ENCODE assay signal across 3 cellular contexts in genomic region chr13:105703843-105704242, GRCh38.
TF ChIP-seq lines count a peak whose summit lies in the region.

No MANE protein-coding gene starts in this region.

TF ChIP-seq in A549, 52 proteins besides CTCF, POLR2A, EP300 and RAD21:
- TF ChIP-seq MAFK (IDR thresholded peaks at IDR 0.05; ENCODE audit: partially characterized antibody) (peak; percentile 98), HMGXB4 (CRISPR knock-in tag; IDR thresholded peaks at IDR 0.05; ENCODE audit: borderline replicate concordance) (no peak)

TF ChIP-seq in IMR-90, 13 proteins besides CTCF, POLR2A, EP300 and RAD21:
- no peak for TF ChIP-seq MAZ (IDR thresholded peaks at IDR 0.05; ENCODE audit: borderline replicate concordance, low read depth, low read length)
- peak; percentile 100 for TF ChIP-seq MAFK (IDR thresholded peaks at IDR 0.05; ENCODE audit: low read depth, low read length)

TF ChIP-seq in H1, 55 proteins besides CTCF, POLR2A, EP300 and RAD21:
- TF ChIP-seq JUN (IDR thresholded peaks at IDR 0.05; ENCODE audit: low read depth, low read length) = no peak
- TF ChIP-seq TCF12 (IDR thresholded peaks at IDR 0.05; ENCODE audit: low read depth, low read length) = no peak
- TF ChIP-seq RBBP5 (IDR thresholded peaks at IDR 0.05; ENCODE audit: borderline replicate concordance, low read depth, low read length) = no peak
- TF ChIP-seq CBX5 (IDR thresholded peaks at IDR 0.05; ENCODE audit: low read depth, low read length) = no peak
- no peak for TF ChIP-seq SP4 (IDR thresholded peaks at IDR 0.05; ENCODE audit: low read length)
- no peak for TF ChIP-seq POLR2AphosphoS5 (IDR thresholded peaks at IDR 0.05; ENCODE audit: low read depth, low read length)
- TF ChIP-seq GTF2F1 (IDR thresholded peaks at IDR 0.05; ENCODE audit: borderline replicate concordance, low read depth, low read length) = no peak
- TF ChIP-seq MAFK (IDR thresholded peaks at IDR 0.05; ENCODE audit: low read depth, low read length) = peak; percentile 97
